Comparison of ENCODE assay signal across 1 cellular context in genomic region chr19:4474504-4475136, GRCh38.
TF ChIP-seq lines count a peak whose summit lies in the region.

No MANE protein-coding gene starts in this region.

TF ChIP-seq in HepG2, 621 proteins besides CTCF, POLR2A, EP300 and RAD21 (continued from another document):
- TF ChIP-seq GTF3A (CRISPR knock-in tag; conservative IDR thresholded peaks at IDR 0.05) (no peak), HNRNPK (IDR thresholded peaks at IDR 0.05; ENCODE audit: low read depth, low read length, poor library complexity, severe bottlenecking) (no peak), NFYC (CRISPR knock-in tag; IDR thresholded peaks at IDR 0.05) (peak; percentile 86), PBX2 (CRISPR knock-in tag; IDR thresholded peaks at IDR 0.05) (peak; percentile 91), SUZ12 (IDR thresholded peaks at IDR 0.05; ENCODE audit: low read depth, low read length) (no peak), FOXO1 (CRISPR knock-in tag; IDR thresholded peaks at IDR 0.05) (no peak), ZNF12 (CRISPR knock-in tag; IDR thresholded peaks at IDR 0.05) (no peak)
